In genomic region chr16:2386990-2387389, GRCh38 we compare ENCODE assay signal across 14 cellular contexts. TPM values are rescaled to one million over a fixed set of nuclear protein-coding genes. Genes with fewer than 3 reads are reported as not detected.
DNase-seq lines count a peak whose midpoint lies in the region; ATAC-seq and TF ChIP-seq lines count a peak whose summit lies in the region.
"Had no signal": no experiment of that assay in that cellular context is flagged by ENCODE, and none has a peak within 500 bp of the region (broad histone marks: within the 10 kb centered on the region; RNA-seq: fewer than 3 reads in every experiment).

No MANE protein-coding gene starts in this region.

- DNase-seq in cardiac muscle cell (ENCODE audit: low read depth in 1 of 2, low spot score in 1 of 2) = no peak
- no peak for DNase-seq in left ventricle myocardium inferior
- peak; percentile 74 for DNase-seq in SHP77 treated with DMSO at 0.1 percent for 48 hours (lab: John Stamatoyannopoulos, UW)
- peak; percentile 6 for DNase-seq in fibroblast of mammary gland (ENCODE audit: low read depth)
- no peak for DNase-seq in activated effector memory CD4-positive, alpha-beta T cell treated with anti-CD3 and anti-CD28 coated beads, Interleukin-2, amount 50 U/mL, for 16 hours
- DNase-seq in suprapubic skin (ENCODE audit: low spot score in 2 of 2) = no peak
- no peak for DNase-seq in NCI-H526 (lab: John Stamatoyannopoulos, UW)
- DNase-seq: activated T-cell treated with anti-CD3 and anti-CD28 coated beads, Interleukin-2, amount 50 U/mL, for 1 hour; naive B cell; NCI-H1417 treated with DMSO at 0.1 percent for 48 hours; RPMI8226; sigmoid colon; tibial artery had no signal

- WGBS in suprapubic skin = 75% methylated on average over 3 of the region's 3 CpGs

- TF ChIP-seq POLR2A in suprapubic skin (IDR thresholded peaks at IDR 0.05) = no peak

- no peaks in the 10 kb centered on the region for H3K36me3 ChIP-seq in cardiac muscle cell
- H3K36me3 ChIP-seq in left ventricle myocardium inferior = no peaks in the 10 kb centered on the region
- no peaks in the 10 kb centered on the region for H3K36me3 ChIP-seq in suprapubic skin
- H3K36me3 ChIP-seq: sigmoid colon, tibial artery had no signal

- TF ChIP-seq CTCF in cardiac muscle cell (IDR thresholded peaks at IDR 0.05; ENCODE audit: low read depth, low read length) = peak; percentile 13
- no peak for TF ChIP-seq CTCF in left ventricle myocardium inferior (IDR thresholded peaks at IDR 0.05; ENCODE audit: borderline replicate concordance)
- peak; percentile 18 for TF ChIP-seq CTCF in fibroblast of mammary gland (conservative IDR thresholded peaks at IDR 0.05; ENCODE audit: control insufficient read depth, insufficient read depth, low read depth, low read length)
- no peak for TF ChIP-seq CTCF in suprapubic skin (IDR thresholded peaks at IDR 0.05)

- H3K4me1 ChIP-seq in cardiac muscle cell (ENCODE audit: low read depth) = no peaks in the 10 kb centered on the region
- no peaks in the 10 kb centered on the region for H3K4me1 ChIP-seq in left ventricle myocardium inferior
- no peaks in the 10 kb centered on the region for H3K4me1 ChIP-seq in suprapubic skin
- H3K4me1 ChIP-seq: sigmoid colon, tibial artery had no signal

- H3K9me3 ChIP-seq in cardiac muscle cell (ENCODE audit: low read depth) (no peaks in the 10 kb centered on the region), left ventricle myocardium inferior (replicated peaks) (peaks cover 17% of the 10 kb centered on the region), suprapubic skin (peaks cover 5% of the 10 kb centered on the region)

- ATAC-seq in GM18873 (IDR thresholded peaks at IDR 0.05; ENCODE audit: low FRiP score, unreplicated experiment) = no peak

- H3K27ac ChIP-seq in cardiac muscle cell (no peak overlapping the region), left ventricle myocardium inferior (replicated peaks) (no peak overlapping the region), suprapubic skin (no peak overlapping the region)
- H3K27ac ChIP-seq: sigmoid colon, tibial artery had no signal

- intact Hi-C loops in left ventricle myocardium inferior (cut with micrococcal nuclease) = no loop called here

- H3K4me3 ChIP-seq in cardiac muscle cell (no peak overlapping the region), left ventricle myocardium inferior (no peak overlapping the region), fibroblast of mammary gland (ENCODE audit: control insufficient read depth, low read depth, low read length) (no peak overlapping the region), suprapubic skin (no peak overlapping the region)
- H3K4me3 ChIP-seq: sigmoid colon, tibial artery had no signal

- no peaks in the 10 kb centered on the region for H3K27me3 ChIP-seq in cardiac muscle cell
- no peaks in the 10 kb centered on the region for H3K27me3 ChIP-seq in left ventricle myocardium inferior (ENCODE audit: low read depth)
- no peaks in the 10 kb centered on the region for H3K27me3 ChIP-seq in suprapubic skin
- H3K27me3 ChIP-seq: sigmoid colon had no signal

- TF ChIP-seq EP300 in suprapubic skin (IDR thresholded peaks at IDR 0.05) = no peak

RNA-seq across cellular contexts. Expression of gene CCNF, which starts 42.3 kb away (rescaled TPM):
- total RNA-seq in cardiac muscle cell = 10.5 and 44.0 TPM in 2 replicates
- polyA plus RNA-seq in cardiac muscle cell = 9.2 and 48.2 TPM in 2 replicates
- total RNA-seq in left ventricle myocardium inferior = 0.96 TPM
- 10 to 100 TPM in 2 of 4 donors, 1 to 10 TPM in 2; 6.8 to 12.4 (median 10.1) TPM for total RNA-seq in suprapubic skin

RNA-seq across cellular contexts. Expression of gene ABCA3, which starts 46.5 kb away (rescaled TPM):
- total RNA-seq in cardiac muscle cell (14.2 and 14.5 TPM in 2 replicates), left ventricle myocardium inferior (6.9 TPM), suprapubic skin (10 to 100 TPM in 2 of 4 donors, 1 to 10 TPM in 2; 6.8 to 17.9 (median 11.0) TPM)
- 11.1 and 16.9 TPM in 2 replicates for polyA plus RNA-seq in cardiac muscle cell

Comparison
In these comparisons a context has a peak if more than half of its experiments do, and no peak if none do; other contexts are left out.
1. CTCF ChIP-seq: peak in cardiac muscle cell (single experiment) and fibroblast of mammary gland (single experiment); none in left ventricle myocardium inferior (single experiment) and suprapubic skin (0 of 2).
2. DNase-seq: peak in SHP77 treated with DMSO at 0.1 percent for 48 hours (single experiment) and fibroblast of mammary gland (single experiment); none in cardiac muscle cell (0 of 2), left ventricle myocardium inferior (single experiment), activated effector memory CD4-positive, alpha-beta T cell treated with anti-CD3 and anti-CD28 coated beads, Interleukin-2, amount 50 U/mL, for 16 hours (single experiment), suprapubic skin (0 of 2) and NCI-H526 (0 of 2).